9 cellular contexts compared by ENCODE assay signal in the genomic region with DNA sequence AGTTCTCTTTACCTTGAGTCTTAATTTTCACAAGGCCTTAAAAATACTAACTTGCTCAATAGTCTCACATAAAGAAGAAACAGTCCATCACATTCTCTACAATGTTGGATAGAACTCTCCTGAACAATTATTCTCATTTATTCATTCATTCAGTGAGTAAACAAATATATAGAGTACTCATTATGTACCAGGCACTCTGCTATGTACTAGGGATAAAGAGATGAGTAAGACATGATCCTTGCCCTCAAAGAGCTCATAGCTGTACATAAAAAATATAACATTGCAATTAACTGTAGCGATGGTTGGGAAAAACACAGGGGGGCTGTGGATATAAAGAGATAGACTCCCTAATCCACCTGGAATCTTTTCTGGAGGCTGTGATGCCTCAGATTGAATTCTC.
"Had no signal": no experiment of that assay in that cellular context is flagged by ENCODE, and none has a peak within 500 bp of the region (broad histone marks: within the 10 kb centered on the region; RNA-seq: fewer than 3 reads in every experiment).

No MANE protein-coding gene starts in this region.

- H3K4me3 ChIP-seq: GM23248, GM23338, HAP-1 had no signal

- H3K4me2 ChIP-seq: GM23338 had no signal

- ATAC-seq: GM23338, HCT116 had no signal

- H3K36me3 ChIP-seq: HAP-1 had no signal

- H2AFZ ChIP-seq: GM23248, GM23338 had no signal

- DNase-seq: GM23248, GOT3, H7, H9, HCEC 1CT, HFFc6 had no signal

- H3K4me1 ChIP-seq: HAP-1 had no signal

- H3K9ac ChIP-seq: GM23248 had no signal

- H3K27ac ChIP-seq: GM23248 had no signal

- H3K9me3 ChIP-seq: HAP-1 had no signal
